In the genomic region with DNA sequence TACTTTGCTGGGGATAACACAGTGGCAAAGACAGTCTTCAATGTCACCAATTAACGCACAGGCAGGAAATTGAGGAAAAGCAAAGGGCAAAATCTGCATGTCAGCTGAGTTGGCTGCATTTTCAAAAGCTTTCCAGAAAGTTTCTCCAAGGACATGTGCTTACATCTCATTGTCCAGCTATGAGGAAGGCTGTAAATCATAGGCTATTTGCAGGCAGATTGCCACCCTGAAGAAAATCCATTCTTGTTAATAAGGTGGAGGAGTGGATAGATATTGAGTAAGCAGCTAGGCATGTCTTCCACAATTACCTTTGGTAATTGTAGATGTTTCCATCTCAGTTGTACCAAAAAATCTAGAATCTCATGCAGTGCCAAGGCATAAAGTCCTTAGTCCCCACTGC, we compare ENCODE assay signal across 25 cellular contexts.
DNase-seq lines count a peak whose midpoint lies in the region; ATAC-seq, FAIRE-seq and TF ChIP-seq lines count a peak whose summit lies in the region.
"Had no signal": no experiment of that assay in that cellular context is flagged by ENCODE, and none has a peak within 500 bp of the region (broad histone marks: within the 10 kb centered on the region; RNA-seq: fewer than 3 reads in every experiment).

No MANE protein-coding gene starts in this region.

- H3K36me3 Mint-ChIP-seq in endothelial cell (ENCODE audit: low read depth, unreplicated experiment), result no peaks in the 10 kb centered on the region
- H3K36me3 Mint-ChIP-seq: CD8-positive, alpha-beta memory T cell had no signal

- BruUV-seq in OCI-LY7 (replicated peaks; lab: Mats Ljungman, UMichigan), result no TSS peak

- TF ChIP-seq CTCF in bronchial epithelial cell (IDR thresholded peaks at IDR 0.05; ENCODE audit: insufficient read depth, low read length, severe bottlenecking), result no peak
- no peak for TF ChIP-seq CTCF in foreskin fibroblast (IDR thresholded peaks at IDR 0.05; ENCODE audit: low read depth, low read length)
- no peak for TF ChIP-seq CTCF in endothelial cell (IDR thresholded peaks at IDR 0.05; ENCODE audit: unreplicated experiment)
- TF ChIP-seq CTCF in OCI-LY7 (conservative IDR thresholded peaks at IDR 0.05; ENCODE audit: low read length), result no peak

- no peaks in the 10 kb centered on the region for H3K9me3 Mint-ChIP-seq in endothelial cell (ENCODE audit: unreplicated experiment)
- H3K9me3 Mint-ChIP-seq: T-helper 1 cell treated with Interleukin-12 subunit alpha and Interleukin-12 subunit beta and Interleukin-4 antibody, amounts not matched to agents 30 μg/mL and 1 μg/mL, for 36 hours had no signal

- DNase-seq in AG08395 (ENCODE audit: low spot score) (peak; percentile 2), GM04503 (ENCODE audit: low read depth) (peak; percentile 24), bronchial epithelial cell (ENCODE audit: low read depth) (peak; percentile 5), foreskin fibroblast (peak; percentile 38 to 48), NOMO-1 (lab: John Stamatoyannopoulos, UW; ENCODE audit: unreplicated experiment in 2 of 2) (no peak), endothelial cell (ENCODE audit: low spot score) (no peak), OCI-LY7 (ENCODE audit: low spot score) (no peak)
- DNase-seq: 8988T; CD8-positive, alpha-beta memory T cell; H7; KBM-7; NCI-H1105; NCI-H146; NCI-H2029; NCI-H345; NCI-H524; NCI-H774; NK-92 treated with Interleukin-12 subunit alpha and Interleukin-12 subunit beta, amount 100 ng/mL, for 24 hours; Peyer's patch had no signal

- no peaks in the 10 kb centered on the region for H3K4me1 Mint-ChIP-seq in endothelial cell (ENCODE audit: unreplicated experiment)
- H3K4me1 Mint-ChIP-seq: CD8-positive, alpha-beta memory T cell had no signal

- intact Hi-C loops in OCI-LY7 (cut with micrococcal nuclease; ENCODE audit: unreplicated experiment), result no loop called here

- H3K27ac Mint-ChIP-seq in endothelial cell (ENCODE audit: unreplicated experiment), result no peak overlapping the region
- H3K27ac Mint-ChIP-seq: CD8-positive, alpha-beta memory T cell; T-helper 1 cell treated with Interleukin-12 subunit alpha and Interleukin-12 subunit beta and Interleukin-4 antibody, amounts not matched to agents 30 μg/mL and 1 μg/mL, for 36 hours had no signal

- no peak for ATAC-seq in GM21723 (IDR thresholded peaks at IDR 0.05; ENCODE audit: unreplicated experiment)
- ATAC-seq: HepG2 had no signal

- H3K9me2 ChIP-seq in OCI-LY7 (ENCODE audit: insufficient read depth, low read length), result no peaks in the 10 kb centered on the region

- no peak overlapping the region for H2AFZ ChIP-seq in OCI-LY7 (ENCODE audit: low read length)

- peaks cover 3% of the 10 kb centered on the region for H3K27me3 Mint-ChIP-seq in endothelial cell (ENCODE audit: unreplicated experiment)
- H3K27me3 Mint-ChIP-seq: CD8-positive, alpha-beta memory T cell had no signal

- POLR2A ChIA-PET in OCI-LY7 (lab: Charles Lee), result no interaction called here

- FAIRE-seq in bronchial epithelial cell (lab: Jason Lieb, UNC), result no peak
- FAIRE-seq: HepG2 had no signal

- H3K4me3 Mint-ChIP-seq in endothelial cell (ENCODE audit: unreplicated experiment), result no peak overlapping the region
- H3K4me3 Mint-ChIP-seq: CD8-positive, alpha-beta memory T cell; T-helper 1 cell treated with Interleukin-12 subunit alpha and Interleukin-12 subunit beta and Interleukin-4 antibody, amounts not matched to agents 30 μg/mL and 1 μg/mL, for 36 hours had no signal

- no peaks in the 10 kb centered on the region for H3K4me1 ChIP-seq in OCI-LY7 (ENCODE audit: insufficient read depth, low read length, poor library complexity, severe bottlenecking)
- H3K4me1 ChIP-seq: Peyer's patch, SJSA1 had no signal

- H3K36me3 ChIP-seq in bronchial epithelial cell (ENCODE audit: control insufficient read depth, insufficient read depth, low read length) (no peaks in the 10 kb centered on the region), OCI-LY7 (ENCODE audit: insufficient read depth, low read length) (no peaks in the 10 kb centered on the region)
- H3K36me3 ChIP-seq: Peyer's patch, SJSA1 had no signal

- no peaks in the 10 kb centered on the region for H3K79me2 ChIP-seq in OCI-LY7 (ENCODE audit: insufficient read depth, low read depth, low read length)

- H3K27ac ChIP-seq in OCI-LY7 (ENCODE audit: low read depth, low read length, poor library complexity, severe bottlenecking), result no peak overlapping the region
- H3K27ac ChIP-seq: C4-2B, HL-60, Peyer's patch, SJSA1 had no signal

- H3K9me3 ChIP-seq in OCI-LY7 (ENCODE audit: low read length), result no peaks in the 10 kb centered on the region
- H3K9me3 ChIP-seq: Peyer's patch, SJSA1 had no signal

- H3K4me2 ChIP-seq in OCI-LY7 (ENCODE audit: low read length), result no peak overlapping the region

- H3K27me3 ChIP-seq in bronchial epithelial cell (ENCODE audit: control insufficient read depth, insufficient read depth, low read length), result no peaks in the 10 kb centered on the region
- H3K27me3 ChIP-seq: Peyer's patch, SJSA1 had no signal

- H4K20me1 ChIP-seq in OCI-LY7 (ENCODE audit: insufficient read depth, low read length), result no peaks in the 10 kb centered on the region

- H3K4me3 ChIP-seq in bronchial epithelial cell (ENCODE audit: low read depth, low read length) (no peak overlapping the region), foreskin fibroblast (ENCODE audit: low read depth in 1 of 2, low read length in 2 of 2) (no peak overlapping the region), OCI-LY7 (ENCODE audit: low read depth, low read length, poor library complexity, severe bottlenecking) (no peak overlapping the region)
- H3K4me3 ChIP-seq: Peyer's patch, SJSA1 had no signal

- CTCF ChIA-PET in OCI-LY7 (lab: Charles Lee; ENCODE audit: unreplicated experiment), result no interaction called here

Comparison
In these comparisons a context has a peak if more than half of its experiments do, and no peak if none do; other contexts are left out.
1. DNase-seq: peak in AG08395 (single experiment), GM04503 (single experiment), bronchial epithelial cell (single experiment) and foreskin fibroblast (2 of 2); none in NOMO-1 (0 of 2), endothelial cell (single experiment) and OCI-LY7 (single experiment).